In the genomic region with DNA sequence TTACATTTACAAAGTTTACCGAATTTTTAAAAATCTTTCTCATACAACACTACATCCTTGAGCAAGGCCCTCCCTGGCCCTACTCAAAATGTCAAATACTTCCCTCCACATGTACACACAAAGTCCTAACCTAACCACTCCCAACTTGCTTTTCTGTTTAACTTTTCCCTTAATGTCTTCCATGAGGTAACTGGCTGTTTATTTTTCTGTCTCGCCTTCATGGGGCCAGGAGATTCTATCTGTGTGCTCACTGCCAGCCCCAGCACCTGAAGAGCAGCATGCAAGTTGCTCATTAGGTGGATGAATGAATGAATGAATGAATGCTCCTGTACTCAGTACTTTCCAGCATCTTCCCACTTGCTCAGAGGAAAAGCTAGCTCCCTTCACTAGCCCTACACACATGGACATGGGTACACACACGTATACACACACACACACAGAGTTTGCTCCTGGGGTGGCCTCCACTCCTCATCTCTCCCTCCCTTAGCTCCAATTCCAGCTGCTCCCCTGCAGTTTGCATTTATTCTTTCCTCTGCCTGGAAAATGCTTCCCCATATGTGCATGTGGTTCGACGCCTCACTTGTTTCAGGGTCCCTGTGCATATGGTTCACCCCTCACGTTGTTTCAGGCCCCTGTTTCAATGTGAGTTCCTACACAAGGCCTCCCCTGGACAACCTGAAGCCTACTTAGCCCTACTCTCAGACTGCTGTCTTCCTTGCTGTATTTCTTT, we compare ENCODE assay signal across 23 cellular contexts.
DNase-seq lines count a peak whose midpoint lies in the region; ATAC-seq and TF ChIP-seq lines count a peak whose summit lies in the region.
"Had no signal": no experiment of that assay in that cellular context is flagged by ENCODE, and none has a peak within 500 bp of the region (broad histone marks: within the 10 kb centered on the region; RNA-seq: fewer than 3 reads in every experiment).

No MANE protein-coding gene starts in this region.

- H3K36me3 ChIP-seq in esophagus muscularis mucosa, result no peaks in the 10 kb centered on the region

- no peak overlapping the region for H2BK5ac ChIP-seq in H9 (ENCODE audit: insufficient read length, low read length)

- ATAC-seq in left lobe of liver (no peak), GM21576 (IDR thresholded peaks at IDR 0.05; ENCODE audit: unreplicated experiment) (no peak)
- ATAC-seq: GM12878, HepG2 had no signal

- peak overlapping the region; percentile 69 to 78 (median 72) for H3K27ac ChIP-seq in esophagus muscularis mucosa (replicated peaks in 1 of 4)
- no peak overlapping the region for H3K27ac ChIP-seq in H9 (ENCODE audit: insufficient read length, low read depth, low read length)
- H3K27ac ChIP-seq: PC-9, RWPE1, SK-N-MC had no signal

- no peaks in the 10 kb centered on the region for H3K79me2 ChIP-seq in H9 (ENCODE audit: insufficient read depth, low read length)

- no peak overlapping the region for H3K4me3 Mint-ChIP-seq in H9
- H3K4me3 Mint-ChIP-seq: CD4-positive, CD25-positive, alpha-beta regulatory T cell; HFFc6 had no signal

- H3K27me3 Mint-ChIP-seq in H9 (ENCODE audit: low read depth), result peaks cover 9% of the 10 kb centered on the region
- H3K27me3 Mint-ChIP-seq: CD4-positive, CD25-positive, alpha-beta regulatory T cell had no signal

- no peak overlapping the region for H3K18ac ChIP-seq in H9 (ENCODE audit: insufficient read length, low read depth, low read length)

- no peak overlapping the region for H3T11ph ChIP-seq in H9 (ENCODE audit: low read length)

- intact Hi-C loops in esophagus muscularis mucosa (cut with DNase I), result no loop called here
- intact Hi-C loops in posterior vena cava (cut with DNase I), result no loop called here

- no peaks in the 10 kb centered on the region for H3K27me3 ChIP-seq in esophagus muscularis mucosa
- no peaks in the 10 kb centered on the region for H3K27me3 ChIP-seq in H9 (ENCODE audit: insufficient read depth, low read length)

- no peaks in the 10 kb centered on the region for H4K20me1 ChIP-seq in H9 (ENCODE audit: control insufficient read depth, insufficient read depth, insufficient read length)

- H3K23me2 ChIP-seq in H9 (ENCODE audit: insufficient read length, low read depth, low read length, poor library complexity, severe bottlenecking), result no peaks in the 10 kb centered on the region

- 75% methylated on average over 6 of the region's 6 CpGs for WGBS in esophagus muscularis mucosa
- 100% methylated on average over 1 of the region's 6 CpGs for WGBS in H9 (ENCODE audit: extremely low coverage, insufficient read length, low lambda C conversion rate)

- H3K4me3 ChIP-seq in esophagus muscularis mucosa, result no peak overlapping the region
- H3K4me3 ChIP-seq: GM12878, PC-9, SK-N-MC had no signal

- H3K4me2 ChIP-seq in H9 (ENCODE audit: insufficient read depth, insufficient read length, low read length), result no peak overlapping the region
- H3K4me2 ChIP-seq: PC-9 had no signal

- H3K14ac ChIP-seq in H9 (ENCODE audit: insufficient read depth, low read length), result no peak overlapping the region

- H2BK20ac ChIP-seq in H9 (ENCODE audit: low read depth, low read length, poor library complexity, severe bottlenecking), result no peak overlapping the region

- no peak overlapping the region for H3K9ac ChIP-seq in H9 (ENCODE audit: extremely low read depth, insufficient read length, low read length)

- H4K8ac ChIP-seq in H9 (replicated peaks; ENCODE audit: insufficient read length, low read depth, low read length), result no peak overlapping the region

- peaks cover 0 to 70% (median 65%) of the 10 kb centered on the region in 4 donors for H3K4me1 ChIP-seq in esophagus muscularis mucosa
- no peaks in the 10 kb centered on the region for H3K4me1 ChIP-seq in H9 (ENCODE audit: insufficient read depth, low read length)

- TF ChIP-seq EP300 in esophagus muscularis mucosa (IDR thresholded peaks at IDR 0.05), result no peak

- H3K9me3 ChIP-seq in esophagus muscularis mucosa (no peaks in the 10 kb centered on the region), H9 (ENCODE audit: control insufficient read depth, low read depth, low read length) (no peaks in the 10 kb centered on the region)

- H2BK120ac ChIP-seq in H9 (ENCODE audit: low read depth, low read length, poor library complexity, severe bottlenecking), result no peak overlapping the region

- no peak overlapping the region for H2AK5ac ChIP-seq in H9 (ENCODE audit: insufficient read length, low read length)

- no peak overlapping the region for H2AFZ ChIP-seq in H9 (ENCODE audit: low read length)
- H2AFZ ChIP-seq: PC-9 had no signal

- no peak overlapping the region for H3K23ac ChIP-seq in H9 (ENCODE audit: insufficient read length, low read depth, low read length)

- H4K5ac ChIP-seq in H9 (ENCODE audit: insufficient read length, low read depth, low read length), result no peak overlapping the region

- no peak overlapping the region for H3K4ac ChIP-seq in H9 (ENCODE audit: low read depth, low read length)

- no peak for TF ChIP-seq POLR2A in esophagus muscularis mucosa (IDR thresholded peaks at IDR 0.05; ENCODE audit: low read depth)

- H2BK12ac ChIP-seq in H9 (ENCODE audit: insufficient read length, low read depth, low read length), result no peak overlapping the region

- H2BK15ac ChIP-seq in H9 (ENCODE audit: low read depth, low read length), result no peak overlapping the region

- H3K27ac Mint-ChIP-seq in H9, result no peak overlapping the region
- H3K27ac Mint-ChIP-seq: CD4-positive, CD25-positive, alpha-beta regulatory T cell; HFFc6 had no signal

- DNase-seq in esophagus muscularis mucosa (ENCODE audit: extremely low spot score) (no peak), left lobe of liver (ENCODE audit: low spot score) (peak; percentile 5), posterior vena cava (ENCODE audit: low spot score) (peak; percentile 62), ureter (ENCODE audit: low spot score) (peak; percentile 32), AG08396 (ENCODE audit: low spot score) (no peak), H9 (no peak)
- DNase-seq: CD4-positive, CD25-positive, alpha-beta regulatory T cell; COR-L47; DND-41; H7; HFFc6; KBM-7; NCI-H1092; NCI-H1436; NCI-H187 treated with DMSO at 0.1 percent for 48 hours; NCI-H748 treated with DMSO at 0.1 percent for 48 hours; PC-9; SHP77 treated with DMSO at 0.1 percent for 48 hours had no signal

- no peak overlapping the region for H3K56ac ChIP-seq in H9 (ENCODE audit: insufficient read length, low read depth, low read length)

- H3K79me1 ChIP-seq in H9 (ENCODE audit: insufficient read depth, low read depth, low read length, poor library complexity, severe bottlenecking), result no peaks in the 10 kb centered on the region

- peaks cover 9 to 13% of the 10 kb centered on the region in 2 experiments for H3K4me1 Mint-ChIP-seq in H9
- H3K4me1 Mint-ChIP-seq: CD4-positive, CD25-positive, alpha-beta regulatory T cell had no signal

- peaks cover 9 to 17% of the 10 kb centered on the region in 2 experiments; a peak in 4 of 5 replicates for H3K9me3 Mint-ChIP-seq in H9
- H3K9me3 Mint-ChIP-seq: HFFc6 had no signal

- H4K91ac ChIP-seq in H9 (ENCODE audit: insufficient read length, low read depth, low read length), result no peak overlapping the region

- peaks cover 0 to 21% (median 0%) of the 10 kb centered on the region in 3 experiments; a peak in 3 of 7 replicates for H3K36me3 Mint-ChIP-seq in H9 (ENCODE audit: insufficient read depth in 1 of 3, low read depth in 3 of 3)
- H3K36me3 Mint-ChIP-seq: CD4-positive, CD25-positive, alpha-beta regulatory T cell had no signal

- TF ChIP-seq CTCF in esophagus muscularis mucosa (IDR thresholded peaks at IDR 0.05) (no peak), H9 (conservative IDR thresholded peaks at IDR 0.05) (no peak)

Comparison
In these comparisons a context has a peak if more than half of its experiments do, and no peak if none do; other contexts are left out.
1. DNase-seq: peak in left lobe of liver (single experiment), posterior vena cava (single experiment) and ureter (single experiment); none in esophagus muscularis mucosa (single experiment), AG08396 (single experiment) and H9 (single experiment).